In the genomic region with DNA sequence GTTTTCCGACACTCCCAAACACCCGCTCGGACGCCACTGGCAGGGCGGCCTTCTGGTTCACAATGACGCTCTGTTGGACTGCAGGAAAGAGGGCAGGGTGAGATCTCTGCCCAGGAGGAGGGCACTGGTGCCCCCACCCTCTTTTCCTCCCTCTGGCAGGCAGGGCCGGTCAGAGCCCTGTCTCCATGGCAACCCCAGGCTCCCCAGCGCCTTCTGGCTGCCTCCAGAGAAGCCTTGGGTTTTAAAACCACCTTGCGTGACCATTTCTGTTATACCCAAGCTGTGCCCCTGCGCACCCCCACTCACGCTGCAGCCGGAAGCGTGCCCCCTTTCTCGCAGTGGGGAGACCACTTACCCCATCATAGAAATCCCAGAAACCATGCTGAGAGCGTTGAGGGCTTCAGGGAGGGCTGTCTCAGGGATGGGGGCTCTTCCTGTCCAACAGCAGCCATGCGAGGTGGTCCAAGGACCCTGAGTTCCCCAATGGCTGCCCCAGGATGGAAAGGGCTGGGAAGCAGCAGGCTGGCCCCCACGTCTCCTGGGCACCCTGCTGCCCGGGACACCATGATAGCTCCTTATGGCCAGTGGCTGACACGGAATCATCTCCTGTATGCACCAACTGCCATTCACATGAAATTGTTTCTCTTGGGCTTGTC, we compare ENCODE assay signal across 12 cellular contexts. TPM values are rescaled to one million over a fixed set of nuclear protein-coding genes. Genes with fewer than 3 reads are reported as not detected.
DNase-seq lines count a peak whose midpoint lies in the region; ATAC-seq, FAIRE-seq and TF ChIP-seq lines count a peak whose summit lies in the region.
"Had no signal": no experiment of that assay in that cellular context is flagged by ENCODE, and none has a peak within 500 bp of the region (broad histone marks: within the 10 kb centered on the region; RNA-seq: fewer than 3 reads in every experiment).

No MANE protein-coding gene starts in this region.

- H3K4me3 ChIP-seq in HepG2 (replicated peaks in 1 of 3; ENCODE audit: insufficient read depth in 1 of 3, low read depth in 2 of 3, low read length in 3 of 3) (no peak overlapping the region), right lobe of liver (no peak overlapping the region), coronary artery (no peak overlapping the region)

- ATAC-seq in HepG2 (no peak), right lobe of liver (no peak), GM19324 (IDR thresholded peaks at IDR 0.05; ENCODE audit: low FRiP score, unreplicated experiment) (no peak)
- no peak for ATAC-seq in stimulated activated naive CD8-positive, alpha-beta T cell treated with anti-CD3 and anti-CD28 coated beads, Interleukin-15, amount 100 ng/mL, for 72 hours

- H3K27me3 ChIP-seq in HepG2 (ENCODE audit: control insufficient read depth in 1 of 2, insufficient read depth in 2 of 2, low read length in 2 of 2): no peaks in the 10 kb centered on the region
- no peaks in the 10 kb centered on the region for H3K27me3 ChIP-seq in right lobe of liver
- no peaks in the 10 kb centered on the region for H3K27me3 ChIP-seq in H9 (ENCODE audit: insufficient read depth, low read length)

- no peak overlapping the region for H3K23ac ChIP-seq in H9 (ENCODE audit: insufficient read length, low read depth, low read length)

- H4K91ac ChIP-seq in H9 (ENCODE audit: insufficient read length, low read depth, low read length): no peak overlapping the region

- H3K27me3 Mint-ChIP-seq in H9 (ENCODE audit: low read depth): peaks cover 62% of the 10 kb centered on the region
- peaks cover 7% of the 10 kb centered on the region for H3K27me3 Mint-ChIP-seq in stimulated activated naive CD8-positive, alpha-beta T cell treated with anti-CD3 and anti-CD28 coated beads, Interleukin-15, amount 100 ng/mL, for 72 hours

- no peak for TF ChIP-seq CTCF in HepG2 (CRISPR knock-in tag; IDR thresholded peaks at IDR 0.05)
- no peak for TF ChIP-seq CTCF in right lobe of liver (IDR thresholded peaks at IDR 0.05)
- TF ChIP-seq CTCF in H9 (conservative IDR thresholded peaks at IDR 0.05): no peak
- TF ChIP-seq CTCF in coronary artery (IDR thresholded peaks at IDR 0.05): no peak

- no peak overlapping the region for H2BK120ac ChIP-seq in H9 (ENCODE audit: low read depth, low read length, poor library complexity, severe bottlenecking)

- no peak for TF ChIP-seq EP300 in HepG2 (IDR thresholded peaks at IDR 0.05; ENCODE audit: low read depth in 2 of 2, low read length in 2 of 2)
- no peak for TF ChIP-seq EP300 in HepG2 (CRISPR knock-in tag; IDR thresholded peaks at IDR 0.05; ENCODE audit: borderline replicate concordance)

- H3K36me3 Mint-ChIP-seq in H9 (ENCODE audit: insufficient read depth in 1 of 3, low read depth in 3 of 3): no peaks in the 10 kb centered on the region; a peak in 1 of 7 replicates

- no peak overlapping the region for H3K4me3 Mint-ChIP-seq in H9
- no peak overlapping the region for H3K4me3 Mint-ChIP-seq in stimulated activated naive CD8-positive, alpha-beta T cell treated with anti-CD3 and anti-CD28 coated beads, Interleukin-15, amount 100 ng/mL, for 72 hours

- 77% methylated on average over 17 of the region's 19 CpGs for WGBS in HepG2 (ENCODE audit: low lambda C conversion rate)
- 23% methylated on average over 3 of the region's 19 CpGs for WGBS in right lobe of liver (ENCODE audit: insufficient coverage, low coverage, low lambda C conversion rate, missing lambda C conversion rate)
- WGBS in H9 (ENCODE audit: extremely low coverage, insufficient read length, low lambda C conversion rate): no CpG with 5 or more reads among the region's 19 CpGs

- H4K20me1 ChIP-seq in HepG2 (ENCODE audit: insufficient read depth, low read length) (peaks cover 3% of the 10 kb centered on the region; the same call in 1 of the 2 replicates), H9 (ENCODE audit: control insufficient read depth, insufficient read depth, insufficient read length) (no peaks in the 10 kb centered on the region)

- H3K79me2 ChIP-seq in HepG2 (ENCODE audit: insufficient read depth, low read length): no peaks in the 10 kb centered on the region
- H3K79me2 ChIP-seq in H9 (ENCODE audit: insufficient read depth, low read length): no peaks in the 10 kb centered on the region

- no peak overlapping the region for H2BK5ac ChIP-seq in H9 (ENCODE audit: insufficient read length, low read length)

- H3K23me2 ChIP-seq in H9 (ENCODE audit: insufficient read length, low read depth, low read length, poor library complexity, severe bottlenecking): peaks cover 5% of the 10 kb centered on the region

- DNase-seq in HepG2 (ENCODE audit: low spot score) (no peak), right lobe of liver (no peak), cerebellum (ENCODE audit: low spot score) (peak; percentile 97), mucosa of gallbladder (ENCODE audit: low spot score) (peak; percentile 71), H9 (no peak), coronary artery (ENCODE audit: low spot score) (no peak)
- no peak for DNase-seq in stimulated activated naive CD8-positive, alpha-beta T cell treated with anti-CD3 and anti-CD28 coated beads, Interleukin-15, amount 100 ng/mL, for 72 hours
- DNase-seq: NCI-H2107; stimulated activated CD4-positive, alpha-beta T cell treated with anti-CD3 and anti-CD28 coated beads, Interleukin-4, amount 100 ng/mL, for 1 hour had no signal

- no peak overlapping the region for H2BK15ac ChIP-seq in H9 (ENCODE audit: low read depth, low read length)

- H2AFZ ChIP-seq in HepG2 (ENCODE audit: low read length): no peak overlapping the region
- H2AFZ ChIP-seq in H9 (ENCODE audit: low read length): no peak overlapping the region

- no peak overlapping the region for H3K18ac ChIP-seq in H9 (ENCODE audit: insufficient read length, low read depth, low read length)

- H3K36me3 ChIP-seq in HepG2 (replicated peaks in 1 of 2; ENCODE audit: control insufficient read depth in 1 of 2, insufficient read depth in 2 of 2, low read length in 2 of 2) (no peaks in the 10 kb centered on the region; a peak in 1 of 5 replicates), right lobe of liver (no peaks in the 10 kb centered on the region)

- POLR2A ChIA-PET in HepG2 (lab: Yijun Ruan, JAX): interaction anchor here (1.4 kb wide), 1 partner anchor 435 kb away, joined by 3 read pairs; a partner anchor contains a TSS

- H3K9me3 ChIP-seq in HepG2 (ENCODE audit: low read length) (no peaks in the 10 kb centered on the region), right lobe of liver (no peaks in the 10 kb centered on the region), H9 (ENCODE audit: control insufficient read depth, low read depth, low read length) (no peaks in the 10 kb centered on the region)

- H3K9ac ChIP-seq in HepG2 (ENCODE audit: insufficient read depth, low read depth, low read length) (no peak overlapping the region), H9 (ENCODE audit: extremely low read depth, insufficient read length, low read length) (no peak overlapping the region)

- H2BK12ac ChIP-seq in H9 (ENCODE audit: insufficient read length, low read depth, low read length): no peak overlapping the region

- CTCF ChIA-PET in HepG2 (lab: Yijun Ruan, JAX; ENCODE audit: low intra/inter-chr PET ratio, low total read pairs): no interaction called here

- no peak overlapping the region for H3K56ac ChIP-seq in H9 (ENCODE audit: insufficient read length, low read depth, low read length)

- TF ChIP-seq POLR2A in HepG2 (IDR thresholded peaks at IDR 0.05; ENCODE audit: insufficient read depth in 1 of 2, low read depth in 2 of 2, low read length in 2 of 2) (no peak), right lobe of liver (IDR thresholded peaks at IDR 0.05) (no peak)

- peaks cover 16 to 19% of the 10 kb centered on the region in 2 experiments for H3K4me1 Mint-ChIP-seq in H9
- H3K4me1 Mint-ChIP-seq in stimulated activated naive CD8-positive, alpha-beta T cell treated with anti-CD3 and anti-CD28 coated beads, Interleukin-15, amount 100 ng/mL, for 72 hours: peaks cover 25% of the 10 kb centered on the region

- H3K9me3 Mint-ChIP-seq in H9: peaks cover 0 to 3% of the 10 kb centered on the region in 2 experiments; a peak in 2 of 5 replicates
- no peaks in the 10 kb centered on the region for H3K9me3 Mint-ChIP-seq in stimulated activated naive CD8-positive, alpha-beta T cell treated with anti-CD3 and anti-CD28 coated beads, Interleukin-15, amount 100 ng/mL, for 72 hours

- in situ Hi-C loops in HepG2 (cut with HindIII; ENCODE audit: extremely low pct_ligation_motif_present, low pct_unique_long_range_greater_than_20kb): loop anchor here (10.0 kb wide), 3 partner anchors 119 to 439 kb away; a partner anchor contains a TSS

- no peak overlapping the region for H4K8ac ChIP-seq in H9 (replicated peaks; ENCODE audit: insufficient read length, low read depth, low read length)

- no peak overlapping the region for H3K27ac ChIP-seq in HepG2 (ENCODE audit: extremely low read length, insufficient read depth, low read length)
- no peak overlapping the region for H3K27ac ChIP-seq in right lobe of liver
- H3K27ac ChIP-seq in H9 (ENCODE audit: insufficient read length, low read depth, low read length): no peak overlapping the region
- peak overlapping the region in 1 of 2 donors; percentile 70 for H3K27ac ChIP-seq in coronary artery

- H3K4me2 ChIP-seq in HepG2 (ENCODE audit: low read depth, low read length): no peak overlapping the region
- no peak overlapping the region for H3K4me2 ChIP-seq in H9 (ENCODE audit: insufficient read depth, insufficient read length, low read length)

- H3K27ac Mint-ChIP-seq in H9: no peak overlapping the region
- H3K27ac Mint-ChIP-seq in stimulated activated naive CD8-positive, alpha-beta T cell treated with anti-CD3 and anti-CD28 coated beads, Interleukin-15, amount 100 ng/mL, for 72 hours: no peak overlapping the region

- no peak overlapping the region for H3T11ph ChIP-seq in H9 (ENCODE audit: low read length)

- no peak for TF ChIP-seq RAD21 in HepG2 (CRISPR knock-in tag; IDR thresholded peaks at IDR 0.05)

- FAIRE-seq in HepG2 (lab: Jason Lieb, UNC): no peak
- FAIRE-seq: keratinocyte had no signal

- H2AK5ac ChIP-seq in H9 (ENCODE audit: insufficient read length, low read length): no peak overlapping the region

- peaks cover 32% of the 10 kb centered on the region for H3K4me1 ChIP-seq in HepG2 (ENCODE audit: insufficient read depth, low read length)
- peaks cover 0 to 10% (median 3%) of the 10 kb centered on the region in 4 donors for H3K4me1 ChIP-seq in right lobe of liver
- H3K4me1 ChIP-seq in H9 (ENCODE audit: insufficient read depth, low read length): no peaks in the 10 kb centered on the region

- no peaks in the 10 kb centered on the region for H3K79me1 ChIP-seq in H9 (ENCODE audit: insufficient read depth, low read depth, low read length, poor library complexity, severe bottlenecking)

- H4K5ac ChIP-seq in H9 (ENCODE audit: insufficient read length, low read depth, low read length): no peak overlapping the region

- H3K14ac ChIP-seq in H9 (ENCODE audit: insufficient read depth, low read length): no peak overlapping the region

- intact Hi-C loops in HepG2 (cut with micrococcal nuclease; ENCODE audit: unreplicated experiment): no loop called here
- intact Hi-C loops in right lobe of liver (cut with DNase I): loop anchor here in 1 of 2 donors (10.0 kb wide), 1 partner anchor 459 kb away; no protein-coding TSS in a partner anchor

- no peak overlapping the region for H3K4ac ChIP-seq in H9 (ENCODE audit: low read depth, low read length)

- no peak overlapping the region for H2BK20ac ChIP-seq in H9 (ENCODE audit: low read depth, low read length, poor library complexity, severe bottlenecking)

- no TSS peak for BruUV-seq in HepG2 (replicated peaks; lab: Mats Ljungman, UMichigan)

RNA-seq across cellular contexts. Expression of a gene that starts 7.3 kb away (rescaled TPM):
- total RNA-seq in HepG2 (2016; rRNA removed; fragmentation: Illumina TruSeq; extraction: Trizol) (not detected in 2 replicates), right lobe of liver (not detected), cerebellum (not detected), mucosa of gallbladder (1.0 TPM), H9 (2021) (not detected in 2 replicates)
- not detected in 2 replicates for total RNA-seq in HepG2 (2016; cell fraction: cytosol; rRNA removed; fragmentation: Illumina TruSeq; extraction: Trizol; ENCODE audit: low read depth)
- total RNA-seq in HepG2 (2016; cell fraction: insoluble cytoplasmic fraction; rRNA removed; fragmentation: Illumina TruSeq; extraction: Trizol): not detected in 2 replicates
- not detected in 2 replicates for total RNA-seq in HepG2 (2016; cell fraction: membrane; rRNA removed; fragmentation: Illumina TruSeq; extraction: Trizol)
- total RNA-seq in HepG2 (2016; cell fraction: nucleus; rRNA removed; fragmentation: Illumina TruSeq; extraction: Trizol): not detected in 2 replicates
- polyA plus RNA-seq in HepG2 (2011; rRNA removed): not detected in 2 replicates
- polyA plus RNA-seq in HepG2 (2011; cell fraction: cytosol; rRNA removed): not detected in 2 replicates
- 0.10 TPM in 1 of 2 replicates, not detected in the other for polyA plus RNA-seq in HepG2 (2011; cell fraction: nucleus; rRNA removed)
- polyA plus RNA-seq in HepG2 (2012): not detected in 2 replicates
- not detected in 2 replicates for polyA plus RNA-seq in HepG2 (2016; cell fraction: cytosol; fragmentation: Illumina TruSeq; extraction: Trizol; ENCODE audit: low read depth)
- not detected in 2 replicates for polyA plus RNA-seq in HepG2 (2016; cell fraction: insoluble cytoplasmic fraction; fragmentation: Illumina TruSeq; extraction: Trizol; ENCODE audit: low read depth)
- not detected in 2 replicates for polyA plus RNA-seq in HepG2 (2016; cell fraction: membrane; fragmentation: Illumina TruSeq; extraction: Trizol; ENCODE audit: low read depth)
- polyA plus RNA-seq in HepG2 (2016; cell fraction: nucleus; fragmentation: Illumina TruSeq; extraction: Trizol; ENCODE audit: insufficient read depth, low read depth): not detected in 2 replicates
- polyA minus RNA-seq in HepG2 (2011; rRNA and poly(A)+ RNA removed; ENCODE audit: low replicate concordance): not detected in 2 replicates
- not detected in 2 replicates for polyA minus RNA-seq in HepG2 (2011; cell fraction: cytosol; rRNA and poly(A)+ RNA removed)
- polyA minus RNA-seq in HepG2 (2011; cell fraction: nucleus; rRNA and poly(A)+ RNA removed): not detected in 2 replicates
- total RNA-seq: subcutaneous adipose tissue had no signal
- polyA plus RNA-seq: keratinocyte had no signal

RNA-seq across cellular contexts. Expression of a gene that starts 12.3 kb away (rescaled TPM):
- total RNA-seq in HepG2 (2016; rRNA removed; fragmentation: Illumina TruSeq; extraction: Trizol) (51.0 and 53.8 TPM in 2 replicates), right lobe of liver (10 to 100 TPM; 15.6 to 28.3 (median 20.7) TPM), cerebellum (14.6 TPM), mucosa of gallbladder (45.1 TPM), H9 (2021) (57.9 and 63.3 TPM in 2 replicates)
- total RNA-seq in HepG2 (2016; cell fraction: cytosol; rRNA removed; fragmentation: Illumina TruSeq; extraction: Trizol; ENCODE audit: low read depth): 18.8 and 21.6 TPM in 2 replicates
- 51.4 and 52.7 TPM in 2 replicates for total RNA-seq in HepG2 (2016; cell fraction: insoluble cytoplasmic fraction; rRNA removed; fragmentation: Illumina TruSeq; extraction: Trizol)
- total RNA-seq in HepG2 (2016; cell fraction: membrane; rRNA removed; fragmentation: Illumina TruSeq; extraction: Trizol): 27.5 and 28.2 TPM in 2 replicates
- 24.5 and 26.0 TPM in 2 replicates for total RNA-seq in HepG2 (2016; cell fraction: nucleus; rRNA removed; fragmentation: Illumina TruSeq; extraction: Trizol)
- polyA plus RNA-seq in HepG2 (2011; rRNA removed): 49.1 and 52.7 TPM in 2 replicates
- 51.6 and 54.5 TPM in 2 replicates for polyA plus RNA-seq in HepG2 (2011; cell fraction: cytosol; rRNA removed)
- polyA plus RNA-seq in HepG2 (2011; cell fraction: nucleus; rRNA removed): 33.4 and 35.2 TPM in 2 replicates
- polyA plus RNA-seq in HepG2 (2012): 25.7 and 35.9 TPM in 2 replicates
- 25.5 and 33.2 TPM in 2 replicates for polyA plus RNA-seq in HepG2 (2016; cell fraction: cytosol; fragmentation: Illumina TruSeq; extraction: Trizol; ENCODE audit: low read depth)
- 70.9 and 81.2 TPM in 2 replicates for polyA plus RNA-seq in HepG2 (2016; cell fraction: insoluble cytoplasmic fraction; fragmentation: Illumina TruSeq; extraction: Trizol; ENCODE audit: low read depth)
- 24.8 and 34.0 TPM in 2 replicates for polyA plus RNA-seq in HepG2 (2016; cell fraction: membrane; fragmentation: Illumina TruSeq; extraction: Trizol; ENCODE audit: low read depth)
- polyA plus RNA-seq in HepG2 (2016; cell fraction: nucleus; fragmentation: Illumina TruSeq; extraction: Trizol; ENCODE audit: insufficient read depth, low read depth): 54.6 and 61.5 TPM in 2 replicates
- polyA minus RNA-seq in HepG2 (2011; rRNA and poly(A)+ RNA removed; ENCODE audit: low replicate concordance): 26.8 and 119 TPM in 2 replicates
- polyA minus RNA-seq in HepG2 (2011; cell fraction: cytosol; rRNA and poly(A)+ RNA removed): 14.8 and 17.0 TPM in 2 replicates
- 15.9 and 18.4 TPM in 2 replicates for polyA minus RNA-seq in HepG2 (2011; cell fraction: nucleus; rRNA and poly(A)+ RNA removed)

RNA-seq across cellular contexts. Expression of a gene that starts 28.3 kb away (rescaled TPM):
- total RNA-seq in HepG2 (2016; rRNA removed; fragmentation: Illumina TruSeq; extraction: Trizol) (8.2 and 8.3 TPM in 2 replicates), right lobe of liver (1 to 10 TPM; 4.5 to 9.5 (median 5.4) TPM), cerebellum (14.5 TPM), mucosa of gallbladder (21.0 TPM), H9 (2021) (21.0 and 21.6 TPM in 2 replicates)
- total RNA-seq in HepG2 (2016; cell fraction: cytosol; rRNA removed; fragmentation: Illumina TruSeq; extraction: Trizol; ENCODE audit: low read depth): 1.6 and 1.8 TPM in 2 replicates
- total RNA-seq in HepG2 (2016; cell fraction: insoluble cytoplasmic fraction; rRNA removed; fragmentation: Illumina TruSeq; extraction: Trizol): 6.6 and 9.5 TPM in 2 replicates
- total RNA-seq in HepG2 (2016; cell fraction: membrane; rRNA removed; fragmentation: Illumina TruSeq; extraction: Trizol): 5.0 and 6.5 TPM in 2 replicates
- 7.3 TPM in 2 replicates for total RNA-seq in HepG2 (2016; cell fraction: nucleus; rRNA removed; fragmentation: Illumina TruSeq; extraction: Trizol)
- 8.4 and 10.8 TPM in 2 replicates for polyA plus RNA-seq in HepG2 (2011; rRNA removed)
- 6.1 and 7.8 TPM in 2 replicates for polyA plus RNA-seq in HepG2 (2011; cell fraction: cytosol; rRNA removed)
- 22.8 and 23.1 TPM in 2 replicates for polyA plus RNA-seq in HepG2 (2011; cell fraction: nucleus; rRNA removed)
- polyA plus RNA-seq in HepG2 (2012): 4.2 and 5.8 TPM in 2 replicates
- polyA plus RNA-seq in HepG2 (2016; cell fraction: cytosol; fragmentation: Illumina TruSeq; extraction: Trizol; ENCODE audit: low read depth): 1.0 and 1.8 TPM in 2 replicates
- 7.0 and 8.8 TPM in 2 replicates for polyA plus RNA-seq in HepG2 (2016; cell fraction: insoluble cytoplasmic fraction; fragmentation: Illumina TruSeq; extraction: Trizol; ENCODE audit: low read depth)
- polyA plus RNA-seq in HepG2 (2016; cell fraction: membrane; fragmentation: Illumina TruSeq; extraction: Trizol; ENCODE audit: low read depth): 3.2 TPM in 2 replicates
- 17.2 and 17.7 TPM in 2 replicates for polyA plus RNA-seq in HepG2 (2016; cell fraction: nucleus; fragmentation: Illumina TruSeq; extraction: Trizol; ENCODE audit: insufficient read depth, low read depth)
- 10.0 and 29.3 TPM in 2 replicates for polyA minus RNA-seq in HepG2 (2011; rRNA and poly(A)+ RNA removed; ENCODE audit: low replicate concordance)
- polyA minus RNA-seq in HepG2 (2011; cell fraction: cytosol; rRNA and poly(A)+ RNA removed): 2.7 and 3.2 TPM in 2 replicates
- 5.0 and 5.6 TPM in 2 replicates for polyA minus RNA-seq in HepG2 (2011; cell fraction: nucleus; rRNA and poly(A)+ RNA removed)

RNA-seq across cellular contexts. Expression of a gene that starts 51.8 kb away (rescaled TPM):
- total RNA-seq in HepG2 (2016; rRNA removed; fragmentation: Illumina TruSeq; extraction: Trizol): not detected in 2 replicates
- not detected in 2 replicates for total RNA-seq in HepG2 (2016; cell fraction: cytosol; rRNA removed; fragmentation: Illumina TruSeq; extraction: Trizol; ENCODE audit: low read depth)
- not detected in 2 replicates for total RNA-seq in HepG2 (2016; cell fraction: insoluble cytoplasmic fraction; rRNA removed; fragmentation: Illumina TruSeq; extraction: Trizol)
- not detected in 2 replicates for total RNA-seq in HepG2 (2016; cell fraction: membrane; rRNA removed; fragmentation: Illumina TruSeq; extraction: Trizol)
- total RNA-seq in HepG2 (2016; cell fraction: nucleus; rRNA removed; fragmentation: Illumina TruSeq; extraction: Trizol): not detected in 2 replicates
- polyA plus RNA-seq in HepG2 (2011; rRNA removed): 0.05 TPM in 1 of 2 replicates, not detected in the other
- not detected in 2 replicates for polyA plus RNA-seq in HepG2 (2011; cell fraction: cytosol; rRNA removed)
- polyA plus RNA-seq in HepG2 (2011; cell fraction: nucleus; rRNA removed): not detected in 2 replicates
- polyA plus RNA-seq in HepG2 (2012): not detected in 2 replicates
- polyA plus RNA-seq in HepG2 (2016; cell fraction: cytosol; fragmentation: Illumina TruSeq; extraction: Trizol; ENCODE audit: low read depth): not detected in 2 replicates
- polyA plus RNA-seq in HepG2 (2016; cell fraction: insoluble cytoplasmic fraction; fragmentation: Illumina TruSeq; extraction: Trizol; ENCODE audit: low read depth): not detected in 2 replicates
- polyA plus RNA-seq in HepG2 (2016; cell fraction: membrane; fragmentation: Illumina TruSeq; extraction: Trizol; ENCODE audit: low read depth): not detected in 2 replicates
- polyA plus RNA-seq in HepG2 (2016; cell fraction: nucleus; fragmentation: Illumina TruSeq; extraction: Trizol; ENCODE audit: insufficient read depth, low read depth): not detected in 2 replicates
- not detected in 2 replicates for polyA minus RNA-seq in HepG2 (2011; rRNA and poly(A)+ RNA removed; ENCODE audit: low replicate concordance)
- polyA minus RNA-seq in HepG2 (2011; cell fraction: cytosol; rRNA and poly(A)+ RNA removed): not detected in 2 replicates
- not detected in 2 replicates for polyA minus RNA-seq in HepG2 (2011; cell fraction: nucleus; rRNA and poly(A)+ RNA removed)
- total RNA-seq in right lobe of liver: not detected
- total RNA-seq in cerebellum: not detected
- 1.5 TPM for total RNA-seq in mucosa of gallbladder
- 3.9 and 4.2 TPM in 2 replicates for total RNA-seq in H9 (2021)
- polyA plus RNA-seq: keratinocyte had no signal

Comparison
In these comparisons a context has a peak if more than half of its experiments do, and no peak if none do; other contexts are left out.
1. DNase-seq: peak in cerebellum (single experiment) and mucosa of gallbladder (single experiment); none in HepG2 (single experiment), right lobe of liver (0 of 3), H9 (single experiment), stimulated activated naive CD8-positive, alpha-beta T cell treated with anti-CD3 and anti-CD28 coated beads, Interleukin-15, amount 100 ng/mL, for 72 hours (0 of 2) and coronary artery (single experiment).